ENCODE assay signal across 12 cellular contexts in genomic region chr16:85759136-85759535, GRCh38. TPM values are rescaled to one million over a fixed set of nuclear protein-coding genes. Genes with fewer than 3 reads are reported as not detected.
DNase-seq lines count a peak whose midpoint lies in the region; ATAC-seq, FAIRE-seq and TF ChIP-seq lines count a peak whose summit lies in the region.
"Had no signal": no experiment of that assay in that cellular context is flagged by ENCODE, and none has a peak within 500 bp of the region (broad histone marks: within the 10 kb centered on the region; RNA-seq: fewer than 3 reads in every experiment).

No MANE protein-coding gene starts in this region.

- DNase-seq in CD1c-positive myeloid dendritic cell (ENCODE audit: extremely low spot score) (peak; percentile 47), Kasumi-1 (lab: John Stamatoyannopoulos, UW) (peak; percentile 94 to 97), SKM-1 (lab: John Stamatoyannopoulos, UW; ENCODE audit: unreplicated experiment) (peak; percentile 89), lower lobe of right lung (no peak), NCI-H226 (no peak), pancreas (no peak), H54 (ENCODE audit: insufficient read length, low spot score) (no peak)
- DNase-seq: kidney, midbrain had no signal

- H3K9me3 ChIP-seq in lower lobe of right lung = no peaks in the 10 kb centered on the region
- no peaks in the 10 kb centered on the region for H3K9me3 ChIP-seq in pancreas
- H3K9me3 ChIP-seq: heart left ventricle, SJCRH30 had no signal

- WGBS in pancreas, 2 donors = 82% methylated on average over 16 of the region's 16 CpGs

- no peaks in the 10 kb centered on the region for H3K36me3 ChIP-seq in lower lobe of right lung
- no peaks in the 10 kb centered on the region for H3K36me3 ChIP-seq in pancreas
- H3K36me3 ChIP-seq: heart left ventricle, SJCRH30 had no signal

- intact Hi-C loops in lower lobe of right lung (cut with DNase I) = no loop called here
- intact Hi-C loops in pancreas (cut with DNase I) = no loop called here

- H3K4me1 ChIP-seq in lower lobe of right lung = peaks cover 4% of the 10 kb centered on the region
- H3K4me1 ChIP-seq in pancreas = peaks cover under 1 to 9% (median 8%) of the 10 kb centered on the region in 3 donors

- TF ChIP-seq POLR2A in H54 (IDR thresholded peaks at IDR 0.05; ENCODE audit: low read depth, low read length) = no peak

- H3K4me3 ChIP-seq in lower lobe of right lung (no peak overlapping the region), pancreas (no peak overlapping the region)
- H3K4me3 ChIP-seq: heart left ventricle, SJCRH30 had no signal

- TF ChIP-seq CTCF in lower lobe of right lung (IDR thresholded peaks at IDR 0.05) (no peak), pancreas (IDR thresholded peaks at IDR 0.05) (no peak)

- H3K27me3 ChIP-seq in lower lobe of right lung (ENCODE audit: low read depth) (peaks cover 16% of the 10 kb centered on the region), pancreas (no peaks in the 10 kb centered on the region)
- H3K27me3 ChIP-seq: SJCRH30 had no signal

- FAIRE-seq in pancreas (lab: Jason Lieb, UNC) (no peak), H54 (lab: Jason Lieb, UNC) (no peak)
- FAIRE-seq: kidney had no signal

- ATAC-seq in lower lobe of right lung (peak; percentile 25 to 41), pancreas (no peak), GM18870 (IDR thresholded peaks at IDR 0.05; ENCODE audit: unreplicated experiment) (no peak)

- H3K27ac ChIP-seq in lower lobe of right lung (no peak overlapping the region), pancreas (no peak overlapping the region)
- H3K27ac ChIP-seq: heart left ventricle, SJCRH30 had no signal

RNA-seq across cellular contexts. Expression of gene C16orf74, which starts 8.2 kb away (rescaled TPM):
- total RNA-seq in lower lobe of right lung = 1.5 TPM
- total RNA-seq in pancreas = under 1 TPM; 0.37 to 0.87 (median 0.61) TPM
- polyA plus RNA-seq in pancreas = 1 to 10 TPM in 1 of 2 donors, under 1 TPM in 1; 0.84 to 1.3 TPM

RNA-seq across cellular contexts. Expression of gene EMC8, which starts 40.2 kb away (rescaled TPM):
- total RNA-seq in lower lobe of right lung = 21.9 TPM
- total RNA-seq in pancreas = 10 to 100 TPM in 3 of 6 donors, 1 to 10 TPM in 3; 6.8 to 13.6 (median 9.7) TPM
- 10 to 100 TPM in 1 of 2 donors, 1 to 10 TPM in 1; 9.5 to 14.2 TPM for polyA plus RNA-seq in pancreas

RNA-seq across cellular contexts. Expression of gene COX4I1, which starts 40.4 kb away (rescaled TPM):
- 391 TPM for total RNA-seq in lower lobe of right lung
- 100 to 1,000 TPM; 198 to 270 (median 257) TPM for total RNA-seq in pancreas
- polyA plus RNA-seq in pancreas = 100 to 1,000 TPM; 428 to 510 TPM

Comparison
In these comparisons a context has a peak if more than half of its experiments do, and no peak if none do; other contexts are left out.
1. DNase-seq: peak in CD1c-positive myeloid dendritic cell (single experiment), Kasumi-1 (2 of 2) and SKM-1 (single experiment); none in lower lobe of right lung (single experiment), NCI-H226 (single experiment), pancreas (0 of 6) and H54 (single experiment).
2. ATAC-seq: peak in lower lobe of right lung (2 of 2); none in pancreas (0 of 4) and GM18870 (single experiment).